ENCODE assay signal across 8 cellular contexts in the genomic region with DNA sequence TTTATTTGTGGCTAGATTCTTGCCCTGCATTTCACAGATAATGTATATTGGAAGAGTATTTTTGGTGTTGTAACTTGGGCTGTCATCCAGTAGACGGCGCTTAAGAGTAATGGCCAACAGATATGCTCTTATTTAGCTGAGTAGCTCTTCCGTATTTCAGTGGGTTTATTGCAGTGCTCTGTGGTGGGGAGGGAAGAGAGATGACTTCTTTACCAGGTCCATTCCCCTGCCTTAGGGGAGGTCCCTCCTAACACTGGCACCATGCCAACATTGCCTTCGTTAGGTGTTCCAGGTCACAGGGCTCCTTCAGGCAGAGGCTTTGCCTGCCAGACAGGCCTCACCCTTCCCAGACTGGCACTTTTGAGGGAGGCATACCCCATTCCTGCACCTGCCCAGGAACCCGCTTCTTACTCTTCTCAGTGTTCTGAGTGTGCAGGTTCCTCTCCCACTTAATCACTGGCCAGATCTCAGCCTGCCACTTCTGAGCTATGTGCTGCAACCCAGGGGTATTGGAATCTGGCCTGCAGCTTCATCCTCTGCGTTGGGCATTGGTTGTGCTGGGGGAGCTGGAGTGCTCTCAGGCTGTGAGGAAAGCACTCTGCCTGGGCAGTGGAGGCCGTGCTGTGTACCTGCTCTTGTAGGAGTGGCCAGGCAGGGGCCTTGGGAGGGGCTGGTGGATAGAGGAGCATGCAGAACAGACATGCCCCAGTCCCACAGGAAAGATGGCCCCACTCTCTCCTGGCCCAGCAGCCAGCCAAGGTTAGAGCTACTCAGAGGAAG. TPM values are rescaled to one million over a fixed set of nuclear protein-coding genes. Genes with fewer than 3 reads are reported as not detected.
DNase-seq lines count a peak whose midpoint lies in the region; ATAC-seq, FAIRE-seq and TF ChIP-seq lines count a peak whose summit lies in the region.

No MANE protein-coding gene starts in this region.

- ATAC-seq in GM21367 (IDR thresholded peaks at IDR 0.05; ENCODE audit: unreplicated experiment) (peak; percentile 93), HG03575 (IDR thresholded peaks at IDR 0.05; ENCODE audit: extremely low read depth, insufficient number of reproducible peaks, low FRiP score, unreplicated experiment) (peak; percentile 68), WTC11 (peak; percentile 86)

- no peak overlapping the region for H3K4me2 ChIP-seq in keratinocyte (ENCODE audit: control insufficient read depth, extremely low read depth, insufficient read depth, low read depth, low read length)

- H3K27ac ChIP-seq in keratinocyte (ENCODE audit: control insufficient read depth, insufficient read depth, low read length), result no peak overlapping the region
- H3K27ac ChIP-seq in ascending aorta, result no peak overlapping the region
- H3K27ac ChIP-seq in SJCRH30, result no peak overlapping the region

- no peaks in the 10 kb centered on the region for H3K9me3 ChIP-seq in keratinocyte (ENCODE audit: control insufficient read depth, low read depth, low read length)
- H3K9me3 ChIP-seq in ascending aorta, result no peaks in the 10 kb centered on the region
- no peaks in the 10 kb centered on the region for H3K9me3 ChIP-seq in SJCRH30 (replicated peaks)

- no peak overlapping the region for H3K4me3 Mint-ChIP-seq in WTC11

- no peaks in the 10 kb centered on the region for H4K20me1 ChIP-seq in keratinocyte (ENCODE audit: control insufficient read depth, extremely low read depth, insufficient read depth, low read length)

- no peaks in the 10 kb centered on the region for H3K9me3 Mint-ChIP-seq in WTC11

- H2AFZ ChIP-seq in keratinocyte (ENCODE audit: control insufficient read depth, low read length), result no peak overlapping the region

- no peak for FAIRE-seq in keratinocyte (lab: Jason Lieb, UNC)

- no peak overlapping the region for H3K27ac Mint-ChIP-seq in WTC11

- intact Hi-C loops in ascending aorta (cut with DNase I), result no loop called here

- no peaks in the 10 kb centered on the region for H3K27me3 ChIP-seq in keratinocyte (ENCODE audit: control insufficient read depth, extremely low read depth, insufficient read depth, low read length)
- no peaks in the 10 kb centered on the region for H3K27me3 ChIP-seq in ascending aorta
- H3K27me3 ChIP-seq in SJCRH30, result no peaks in the 10 kb centered on the region

- peaks cover 51% of the 10 kb centered on the region for H3K27me3 Mint-ChIP-seq in WTC11 (ENCODE audit: low read depth)

- POLR2A ChIA-PET in WTC11 (lab: Charles Lee), result no interaction called here

- no peaks in the 10 kb centered on the region for H3K4me1 ChIP-seq in keratinocyte (ENCODE audit: control insufficient read depth, extremely low read depth, insufficient read depth, low read length)
- H3K4me1 ChIP-seq in ascending aorta, result no peaks in the 10 kb centered on the region
- peaks cover 8% of the 10 kb centered on the region; the same call in 1 of the 2 replicates for H3K4me1 ChIP-seq in SJCRH30

- peaks cover 16% of the 10 kb centered on the region for H3K4me1 Mint-ChIP-seq in WTC11

- H3K79me2 ChIP-seq in keratinocyte (ENCODE audit: control insufficient read depth, insufficient read depth, low read length), result no peaks in the 10 kb centered on the region

- DNase-seq in activated CD4-positive, alpha-beta T cell treated with anti-CD3 and anti-CD28 coated beads for 48 hours, result peak; percentile 6
- no peak for DNase-seq in activated CD4-positive, alpha-beta T cell treated with anti-CD3 and anti-CD28 coated beads for 4 hours
- DNase-seq in WTC11 (ENCODE audit: low spot score) (no peak), keratinocyte (ENCODE audit: low read depth, low spot score) (no peak), ascending aorta (ENCODE audit: low spot score in 2 of 2) (no peak), SJCRH30 (no peak)

- CTCF ChIA-PET in WTC11 (lab: Charles Lee), result interaction anchor here (0.5 to 2.8 kb wide), 34 partner anchors 9 to 357 kb away, joined by 3 to 28 read pairs (median 4); a partner anchor contains a TSS

- dilution Hi-C loops in keratinocyte (cut with MboI; ENCODE audit: extremely low pct_ligation_motif_present, low sequenced_read_pairs), result no loop called here

- no peaks in the 10 kb centered on the region for H3K36me3 Mint-ChIP-seq in WTC11

- H3K36me3 ChIP-seq in keratinocyte (ENCODE audit: control insufficient read depth in 2 of 2, extremely low read depth in 1 of 2, insufficient read depth in 2 of 2, low read length in 2 of 2) (no peaks in the 10 kb centered on the region), ascending aorta (no peaks in the 10 kb centered on the region), SJCRH30 (no peaks in the 10 kb centered on the region)

- TF ChIP-seq CTCF in WTC11 (IDR thresholded peaks at IDR 0.05) (peak; percentile 46), keratinocyte (optimal IDR thresholded peaks at IDR 0.05 in 1 of 3, IDR thresholded peaks at IDR 0.05 in 1 of 3, conservative IDR thresholded peaks at IDR 0.05 in 1 of 3; ENCODE audit: extremely low read depth in 1 of 3, insufficient read depth in 2 of 3, low read length in 3 of 3) (peak; percentile 53 to 79 (median 75)), ascending aorta (IDR thresholded peaks at IDR 0.05) (peak in 1 of 3 experiments; percentile 20)

- no peaks in the 10 kb centered on the region for H3K9me1 ChIP-seq in keratinocyte (ENCODE audit: control insufficient read depth, extremely low read depth, insufficient read depth, low read length)

- no peak overlapping the region for H3K4me3 ChIP-seq in keratinocyte (ENCODE audit: control insufficient read depth in 2 of 3, extremely low read depth in 1 of 3, insufficient read depth in 2 of 3, low read depth in 1 of 3, low read length in 3 of 3)
- no peak overlapping the region for H3K4me3 ChIP-seq in ascending aorta
- H3K4me3 ChIP-seq in SJCRH30, result no peak overlapping the region

- no peak overlapping the region for H3K9ac ChIP-seq in keratinocyte (ENCODE audit: control insufficient read depth, extremely low read depth, insufficient read depth, low read length)

TF ChIP-seq in WTC11, 78 proteins besides CTCF, POLR2A, EP300 and RAD21 (continues in another document):
- TF ChIP-seq, protein P1, sequence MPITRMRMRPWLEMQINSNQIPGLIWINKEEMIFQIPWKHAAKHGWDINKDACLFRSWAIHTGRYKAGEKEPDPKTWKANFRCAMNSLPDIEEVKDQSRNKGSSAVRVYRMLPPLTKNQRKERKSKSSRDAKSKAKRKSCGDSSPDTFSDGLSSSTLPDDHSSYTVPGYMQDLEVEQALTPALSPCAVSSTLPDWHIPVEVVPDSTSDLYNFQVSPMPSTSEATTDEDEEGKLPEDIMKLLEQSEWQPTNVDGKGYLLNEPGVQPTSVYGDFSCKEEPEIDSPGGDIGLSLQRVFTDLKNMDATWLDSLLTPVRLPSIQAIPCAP (CRISPR knock-in tag; IDR thresholded peaks at IDR 0.05), result no peak
- no peak for TF ChIP-seq NFATC4 (CRISPR knock-in tag; IDR thresholded peaks at IDR 0.05)
- TF ChIP-seq, protein P2, sequence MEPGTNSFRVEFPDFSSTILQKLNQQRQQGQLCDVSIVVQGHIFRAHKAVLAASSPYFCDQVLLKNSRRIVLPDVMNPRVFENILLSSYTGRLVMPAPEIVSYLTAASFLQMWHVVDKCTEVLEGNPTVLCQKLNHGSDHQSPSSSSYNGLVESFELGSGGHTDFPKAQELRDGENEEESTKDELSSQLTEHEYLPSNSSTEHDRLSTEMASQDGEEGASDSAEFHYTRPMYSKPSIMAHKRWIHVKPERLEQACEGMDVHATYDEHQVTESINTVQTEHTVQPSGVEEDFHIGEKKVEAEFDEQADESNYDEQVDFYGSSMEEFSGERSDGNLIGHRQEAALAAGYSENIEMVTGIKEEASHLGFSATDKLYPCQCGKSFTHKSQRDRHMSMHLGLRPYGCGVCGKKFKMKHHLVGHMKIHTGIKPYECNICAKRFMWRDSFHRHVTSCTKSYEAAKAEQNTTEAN (CRISPR knock-in tag; IDR thresholded peaks at IDR 0.05), result no peak
- no peak for TF ChIP-seq ZNF138 (CRISPR knock-in tag; conservative IDR thresholded peaks at IDR 0.05)
- TF ChIP-seq, protein P3, sequence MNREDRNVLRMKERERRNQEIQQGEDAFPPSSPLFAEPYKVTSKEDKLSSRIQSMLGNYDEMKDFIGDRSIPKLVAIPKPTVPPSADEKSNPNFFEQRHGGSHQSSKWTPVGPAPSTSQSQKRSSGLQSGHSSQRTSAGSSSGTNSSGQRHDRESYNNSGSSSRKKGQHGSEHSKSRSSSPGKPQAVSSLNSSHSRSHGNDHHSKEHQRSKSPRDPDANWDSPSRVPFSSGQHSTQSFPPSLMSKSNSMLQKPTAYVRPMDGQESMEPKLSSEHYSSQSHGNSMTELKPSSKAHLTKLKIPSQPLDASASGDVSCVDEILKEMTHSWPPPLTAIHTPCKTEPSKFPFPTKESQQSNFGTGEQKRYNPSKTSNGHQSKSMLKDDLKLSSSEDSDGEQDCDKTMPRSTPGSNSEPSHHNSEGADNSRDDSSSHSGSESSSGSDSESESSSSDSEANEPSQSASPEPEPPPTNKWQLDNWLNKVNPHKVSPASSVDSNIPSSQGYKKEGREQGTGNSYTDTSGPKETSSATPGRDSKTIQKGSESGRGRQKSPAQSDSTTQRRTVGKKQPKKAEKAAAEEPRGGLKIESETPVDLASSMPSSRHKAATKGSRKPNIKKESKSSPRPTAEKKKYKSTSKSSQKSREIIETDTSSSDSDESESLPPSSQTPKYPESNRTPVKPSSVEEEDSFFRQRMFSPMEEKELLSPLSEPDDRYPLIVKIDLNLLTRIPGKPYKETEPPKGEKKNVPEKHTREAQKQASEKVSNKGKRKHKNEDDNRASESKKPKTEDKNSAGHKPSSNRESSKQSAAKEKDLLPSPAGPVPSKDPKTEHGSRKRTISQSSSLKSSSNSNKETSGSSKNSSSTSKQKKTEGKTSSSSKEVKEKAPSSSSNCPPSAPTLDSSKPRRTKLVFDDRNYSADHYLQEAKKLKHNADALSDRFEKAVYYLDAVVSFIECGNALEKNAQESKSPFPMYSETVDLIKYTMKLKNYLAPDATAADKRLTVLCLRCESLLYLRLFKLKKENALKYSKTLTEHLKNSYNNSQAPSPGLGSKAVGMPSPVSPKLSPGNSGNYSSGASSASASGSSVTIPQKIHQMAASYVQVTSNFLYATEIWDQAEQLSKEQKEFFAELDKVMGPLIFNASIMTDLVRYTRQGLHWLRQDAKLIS (CRISPR knock-in tag; IDR thresholded peaks at IDR 0.05; ENCODE audit: borderline replicate concordance), result no peak
- TF ChIP-seq KAT7 (CRISPR knock-in tag; IDR thresholded peaks at IDR 0.05; ENCODE audit: borderline replicate concordance), result no peak
- no peak for TF ChIP-seq NR1H2 (CRISPR knock-in tag; IDR thresholded peaks at IDR 0.05)
- no peak for TF ChIP-seq ZNF219 (CRISPR knock-in tag; IDR thresholded peaks at IDR 0.05; ENCODE audit: borderline replicate concordance)

RNA-seq across cellular contexts. Expression of a gene that starts 29.4 kb away (rescaled TPM):
- total RNA-seq in WTC11 (2021) (not detected in 3 replicates), ascending aorta (not detected)
- polyA plus RNA-seq in keratinocyte, result 0.09 to 0.12 TPM in 2 of 3 replicates, not detected in the other
- not detected for polyA plus RNA-seq in keratinocyte (2011; ENCODE audit: low read depth)
- not detected in 2 replicates for polyA plus RNA-seq in keratinocyte (2011; cell fraction: cytosol; rRNA removed)
- not detected in 2 replicates for polyA plus RNA-seq in keratinocyte (2011; cell fraction: nucleus; rRNA removed)
- polyA plus RNA-seq in keratinocyte (2012; ENCODE audit: low replicate concordance), result not detected in 2 replicates
- polyA minus RNA-seq in keratinocyte, result not detected in 3 replicates
- polyA minus RNA-seq in keratinocyte (2011; cell fraction: cytosol; rRNA and poly(A)+ RNA removed), result not detected
- not detected in 2 replicates for polyA minus RNA-seq in keratinocyte (2011; cell fraction: nucleus; rRNA and poly(A)+ RNA removed)
- total RNA-seq in SJCRH30 (2014; rRNA removed; shearing (Covaris generic)), result 0.36 TPM in 1 of 2 replicates, not detected in the other
